9 cellular contexts compared by ENCODE assay signal in the genomic region with DNA sequence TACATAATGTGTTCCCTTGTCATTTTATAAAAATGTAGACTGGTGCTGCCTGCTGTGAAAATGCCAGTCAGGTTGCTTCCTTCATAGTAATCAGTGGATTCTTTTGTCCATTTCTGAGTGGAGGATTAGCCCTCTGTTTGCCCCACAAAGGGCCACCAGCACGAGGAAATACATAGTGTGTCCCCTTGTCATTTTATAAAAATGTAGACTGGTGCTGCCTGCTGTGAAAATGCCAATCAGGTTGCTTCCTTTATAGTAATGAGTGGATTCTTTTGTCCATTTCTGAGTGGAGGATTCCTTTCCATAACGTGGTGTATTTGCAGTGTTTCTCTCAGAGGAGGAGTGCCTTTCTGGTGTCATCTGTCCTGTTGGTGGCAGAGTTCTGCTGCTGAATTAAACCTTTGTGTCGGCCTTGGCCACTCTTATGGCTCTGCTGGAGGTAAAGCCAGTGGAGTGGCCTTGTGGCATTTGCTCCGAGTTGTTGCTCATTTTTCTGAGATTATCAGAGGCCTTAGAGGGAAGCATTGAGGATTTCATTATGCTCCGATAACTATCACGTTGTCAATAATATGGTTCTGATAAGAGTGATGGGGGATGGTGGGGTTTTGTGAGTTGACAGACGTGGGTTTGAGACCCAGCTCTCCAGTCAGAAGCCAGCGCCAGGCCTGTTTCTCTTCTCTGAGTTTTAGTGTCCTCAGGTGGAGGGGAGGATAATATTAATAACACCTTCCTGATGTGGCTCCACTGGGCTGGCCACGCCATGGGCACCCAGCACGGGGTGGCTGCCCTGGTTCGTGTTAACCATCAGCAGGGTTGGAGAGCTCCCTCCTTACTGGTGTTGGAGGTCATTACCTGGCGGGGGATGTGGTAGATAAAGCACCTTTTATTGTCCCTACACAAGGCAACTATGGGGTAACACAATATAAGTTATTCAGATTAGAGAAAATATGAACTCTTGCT.
DNase-seq lines count a peak whose midpoint lies in the region; ATAC-seq and TF ChIP-seq lines count a peak whose summit lies in the region.
"Had no signal": no experiment of that assay in that cellular context is flagged by ENCODE, and none has a peak within 500 bp of the region (broad histone marks: within the 10 kb centered on the region; RNA-seq: fewer than 3 reads in every experiment).

No MANE protein-coding gene starts in this region.

- peaks cover 0 to 11% of the 10 kb centered on the region in 2 experiments; a peak in 2 of 4 replicates for H3K4me1 ChIP-seq in SK-N-SH (ENCODE audit: control insufficient read depth in 1 of 2, insufficient read depth in 2 of 2, low read depth in 1 of 2, low read length in 1 of 2)

- no peaks in the 10 kb centered on the region for H3K9me3 ChIP-seq in SK-N-SH

- no peaks in the 10 kb centered on the region for H3F3A ChIP-seq in SK-N-SH (replicated peaks; ENCODE audit: insufficient read depth)

- ATAC-seq in left colon (peak; percentile 63), HG03045 (IDR thresholded peaks at IDR 0.05; ENCODE audit: unreplicated experiment) (no peak), HG03139 (IDR thresholded peaks at IDR 0.05; ENCODE audit: unreplicated experiment) (no peak)
- ATAC-seq: T-cell had no signal

- no peak overlapping the region for H3K4me2 ChIP-seq in SK-N-SH

- intact Hi-C loops in left colon (cut with DNase I, micrococcal nuclease), result no loop called here

- POLR2A ChIA-PET in SK-N-SH (lab: Yijun Ruan, JAX), result no interaction called here

- TF ChIP-seq RAD21 in SK-N-SH (IDR thresholded peaks at IDR 0.05; ENCODE audit: low read length), result peak; percentile 54

- H3K27ac ChIP-seq in SK-N-SH (ENCODE audit: low read depth in 2 of 2, low read length in 1 of 2), result no peak overlapping the region

- no peaks in the 10 kb centered on the region for H3K9me2 ChIP-seq in SK-N-SH

- WGBS in SK-N-SH (ENCODE audit: low lambda C conversion rate), result 73% methylated on average over 12 of the region's 12 CpGs

- H2AFZ ChIP-seq in SK-N-SH (ENCODE audit: low read depth), result no peak overlapping the region

- DNase-seq in NCI-H2107 treated with DMSO at 0.1 percent for 48 hours (lab: John Stamatoyannopoulos, UW; ENCODE audit: unreplicated experiment) (peak; percentile 41), NCI-H2107 (lab: John Stamatoyannopoulos, UW) (no peak), SK-N-SH (no peak), left colon (no peak), superior temporal gyrus (ENCODE audit: extremely low spot score) (peak; percentile 78), AG20443 (ENCODE audit: low spot score) (no peak)
- DNase-seq: T-cell had no signal

- CTCF ChIA-PET in SK-N-SH (lab: Yijun Ruan, JAX), result interaction anchor here (1.3 to 1.5 kb wide), 3 partner anchors 19 to 97 kb away, joined by 3 to 6 read pairs (median 5); a partner anchor contains a TSS

- TF ChIP-seq EP300 in SK-N-SH (IDR thresholded peaks at IDR 0.05; ENCODE audit: borderline replicate concordance in 1 of 2, low read depth in 1 of 2, low read length in 1 of 2), result no peak

- no peaks in the 10 kb centered on the region for H4K20me1 ChIP-seq in SK-N-SH (ENCODE audit: insufficient read depth)

- H3K4me3 ChIP-seq in SK-N-SH (ENCODE audit: low read depth in 2 of 2, low read length in 1 of 2), result no peak overlapping the region

- H3K36me3 ChIP-seq in SK-N-SH (replicated peaks in 1 of 2; ENCODE audit: control insufficient read depth in 1 of 2, insufficient read depth in 2 of 2, low read length in 1 of 2), result no peaks in the 10 kb centered on the region

- H3K9ac ChIP-seq in SK-N-SH, result no peak overlapping the region

- TF ChIP-seq CTCF in SK-N-SH (IDR thresholded peaks at IDR 0.05), result no peak

- no peaks in the 10 kb centered on the region for H3K27me3 ChIP-seq in SK-N-SH (ENCODE audit: insufficient read depth)

- H3K79me2 ChIP-seq in SK-N-SH (ENCODE audit: insufficient read depth), result no peaks in the 10 kb centered on the region

TF ChIP-seq in SK-N-SH, 30 proteins besides CTCF, POLR2A, EP300 and RAD21:
- no peak for TF ChIP-seq TAF1 (IDR thresholded peaks at IDR 0.05; ENCODE audit: borderline replicate concordance, low read depth, low read length)
- TF ChIP-seq SMC3 (IDR thresholded peaks at IDR 0.05; ENCODE audit: low read depth, low read length), result peak; percentile 25; the same call in 1 of the 2 replicates
TF ChIP-seq in SK-N-SH: peak in this region for 1.

Comparison
In these comparisons a context has a peak if more than half of its experiments do, and no peak if none do; other contexts are left out.
1. DNase-seq: peak in NCI-H2107 treated with DMSO at 0.1 percent for 48 hours (single experiment) and superior temporal gyrus (single experiment); none in NCI-H2107 (single experiment), SK-N-SH (single experiment), left colon (0 of 2) and AG20443 (single experiment).